Comparison of ENCODE assay signal across 21 cellular contexts in the genomic region with DNA sequence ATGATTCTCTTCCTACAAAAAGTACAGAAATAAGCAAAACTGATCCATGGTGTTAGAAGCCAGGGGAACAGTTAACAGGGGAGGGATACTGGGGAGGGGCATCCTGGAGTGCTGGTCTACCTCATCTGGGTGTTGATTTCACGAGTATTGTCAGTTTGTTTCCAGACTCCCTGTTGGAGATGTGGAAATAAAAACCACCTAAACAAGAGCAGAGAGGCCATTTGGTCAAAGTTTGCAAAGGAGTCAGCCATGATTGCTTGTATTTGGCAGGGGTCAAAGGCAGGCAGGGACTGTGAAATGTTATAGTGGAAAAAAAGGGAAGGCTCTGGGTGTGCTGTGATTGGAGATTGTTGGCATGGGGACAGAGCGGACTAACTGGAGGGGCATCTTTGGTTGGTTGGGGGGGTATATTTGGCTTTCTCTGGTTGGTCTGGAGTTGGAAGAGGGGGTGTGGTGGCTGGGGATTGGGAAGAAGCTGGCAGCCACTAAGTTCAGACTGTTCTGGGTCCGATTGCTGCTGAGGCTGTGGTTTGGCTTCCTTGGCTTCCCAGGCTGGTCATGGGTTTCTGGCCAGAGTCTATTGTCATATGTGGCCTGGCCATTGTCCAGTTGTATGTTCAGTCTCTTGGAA. TPM values are rescaled to one million over a fixed set of nuclear protein-coding genes. Genes with fewer than 3 reads are reported as not detected.
DNase-seq lines count a peak whose midpoint lies in the region; ATAC-seq and TF ChIP-seq lines count a peak whose summit lies in the region.
"Had no signal": no experiment of that assay in that cellular context is flagged by ENCODE, and none has a peak within 500 bp of the region (broad histone marks: within the 10 kb centered on the region; RNA-seq: fewer than 3 reads in every experiment).

No MANE protein-coding gene starts in this region.

- no peak for TF ChIP-seq EP300 in gastroesophageal sphincter (IDR thresholded peaks at IDR 0.05)

- H3K27me3 ChIP-seq in gastroesophageal sphincter: no peaks in the 10 kb centered on the region
- H3K27me3 ChIP-seq: SJSA1 had no signal

- DNase-seq in HFFc6: no peak
- peak; percentile 90 for DNase-seq in astrocyte of the cerebellum (ENCODE audit: low read depth)
- no peak for DNase-seq in sciatic nerve (ENCODE audit: low spot score)
- DNase-seq in activated effector memory CD4-positive, alpha-beta T cell treated with Interleukin-2 at 50 U/mL for 16 hours: no peak
- DNase-seq in NOMO-1 treated with DMSO at 0.1 percent for 48 hours (lab: John Stamatoyannopoulos, UW; ENCODE audit: unreplicated experiment): no peak
- DNase-seq: activated CD4-positive, alpha-beta T cell treated with anti-CD3 and anti-CD28 coated beads, Interleukin-2, amount 50 U/mL, for 48 hours; activated T-cell treated with anti-CD3 and anti-CD28 coated beads, Interleukin-2, amount 50 U/mL, for 4 hours; GOT3; left cardiac atrium; NCI-H526; occipital lobe; right cardiac atrium; trophoblast cell had no signal

- H3K27ac Mint-ChIP-seq in HFFc6: peak overlapping the region; percentile 2; the same call in 1 of the 2 replicates
- H3K27ac Mint-ChIP-seq: stimulated activated naive CD8-positive, alpha-beta T cell treated with anti-CD3 and anti-CD28 coated beads, Interleukin-15, Interleukin-2, amounts not matched to agents 100 ng/mL and 50 ng/mL, for 24 hours; T-helper 1 cell treated with Interleukin-12 subunit alpha and Interleukin-12 subunit beta and Interleukin-4 antibody, amounts not matched to agents 30 μg/mL and 1 μg/mL, for 36 hours had no signal

- H3K4me1 ChIP-seq in gastroesophageal sphincter: peaks cover 0 to 17% (median 0%) of the 10 kb centered on the region in 3 donors
- H3K4me1 ChIP-seq: SJSA1 had no signal

- intact Hi-C loops in sciatic nerve (cut with DNase I): loop anchor here (2.0 kb wide), 1 partner anchor 42 kb away; no protein-coding TSS in a partner anchor

- no peak for TF ChIP-seq POLR2A in gastroesophageal sphincter (IDR thresholded peaks at IDR 0.05)

- H3K9me3 Mint-ChIP-seq in HFFc6: no peaks in the 10 kb centered on the region
- H3K9me3 Mint-ChIP-seq: activated naive CD4-positive, alpha-beta T cell treated with anti-CD3 and anti-CD28 coated beads, Interleukin-2, amount 50 U/mL, for 72 hours; activated T-cell treated with anti-CD3 and anti-CD28 coated beads, Interleukin-2, amount 50 U/mL, for 4 hours; stimulated activated naive CD8-positive, alpha-beta T cell treated with anti-CD3 and anti-CD28 coated beads, Interleukin-15, Interleukin-2, amounts not matched to agents 100 ng/mL and 50 ng/mL, for 24 hours; T-helper 1 cell treated with Interleukin-12 subunit alpha and Interleukin-12 subunit beta and Interleukin-4 antibody, amounts not matched to agents 30 μg/mL and 1 μg/mL, for 36 hours had no signal

- H3K27ac ChIP-seq in gastroesophageal sphincter: no peak overlapping the region
- H3K27ac ChIP-seq: SJSA1, VCaP had no signal

- H3K4me1 Mint-ChIP-seq in HFFc6 (ENCODE audit: low read depth): peaks cover 36% of the 10 kb centered on the region

- 60% methylated on average over 3 of the region's 3 CpGs for WGBS in gastroesophageal sphincter (ENCODE audit: low coverage in 1 of 2), 2 donors

- peak; percentile 8 for ATAC-seq in gastroesophageal sphincter
- ATAC-seq in sciatic nerve: peak; percentile 24
- no peak for ATAC-seq in GM18502 (IDR thresholded peaks at IDR 0.05; ENCODE audit: poor library complexity, unreplicated experiment)
- no peak for ATAC-seq in HG02763 (IDR thresholded peaks at IDR 0.05; ENCODE audit: unreplicated experiment)
- ATAC-seq: activated naive CD4-positive, alpha-beta T cell treated with anti-CD3 and anti-CD28 coated beads, Interleukin-2, amount 50 U/mL, for 72 hours; activated T-cell treated with anti-CD3 and anti-CD28 coated beads, Interleukin-2, amount 50 U/mL, for 4 hours had no signal

- H3K4me3 Mint-ChIP-seq in HFFc6: no peak overlapping the region
- H3K4me3 Mint-ChIP-seq: activated T-cell treated with anti-CD3 and anti-CD28 coated beads, Interleukin-2, amount 50 U/mL, for 4 hours; stimulated activated naive CD8-positive, alpha-beta T cell treated with anti-CD3 and anti-CD28 coated beads, Interleukin-15, Interleukin-2, amounts not matched to agents 100 ng/mL and 50 ng/mL, for 24 hours; T-helper 1 cell treated with Interleukin-12 subunit alpha and Interleukin-12 subunit beta and Interleukin-4 antibody, amounts not matched to agents 30 μg/mL and 1 μg/mL, for 36 hours had no signal

- no peaks in the 10 kb centered on the region for H3K9me3 ChIP-seq in gastroesophageal sphincter
- H3K9me3 ChIP-seq: SJSA1 had no signal

- no peak overlapping the region for H3K4me3 ChIP-seq in astrocyte of the cerebellum (ENCODE audit: low read depth, low read length)
- no peak overlapping the region for H3K4me3 ChIP-seq in gastroesophageal sphincter
- H3K4me3 ChIP-seq: SJSA1 had no signal

- TF ChIP-seq CTCF in HFFc6 (IDR thresholded peaks at IDR 0.05) (no peak), astrocyte of the cerebellum (IDR thresholded peaks at IDR 0.05; ENCODE audit: low read depth, low read length, missing control alignments) (no peak), gastroesophageal sphincter (IDR thresholded peaks at IDR 0.05) (no peak)

- H3K27me3 Mint-ChIP-seq in HFFc6 (ENCODE audit: insufficient read depth): peaks cover 5% of the 10 kb centered on the region
- H3K27me3 Mint-ChIP-seq: stimulated activated naive CD8-positive, alpha-beta T cell treated with anti-CD3 and anti-CD28 coated beads, Interleukin-15, Interleukin-2, amounts not matched to agents 100 ng/mL and 50 ng/mL, for 24 hours had no signal

- in situ Hi-C loops in astrocyte of the cerebellum (cut with HindIII; ENCODE audit: low sequenced_read_pairs): no loop called here

- peaks cover 0 to 57% of the 10 kb centered on the region in 2 donors for H3K36me3 ChIP-seq in gastroesophageal sphincter

- peaks cover 29% of the 10 kb centered on the region for H3K36me3 Mint-ChIP-seq in HFFc6 (ENCODE audit: low read depth)

RNA-seq across cellular contexts. Expression of a gene that starts 14.9 kb away (rescaled TPM):
- total RNA-seq in HFFc6 (2021; fragmentation: NEBNext Ultra II Directional; extraction: Animal tissue kit (Norgen Biotek cat#: 25700)): 10 to 100 TPM; 34.5 to 40.7 (median 38.3) TPM
- total RNA-seq in gastroesophageal sphincter (10 to 100 TPM; 49.0 to 58.1 (median 54.3) TPM), sciatic nerve (48.5 TPM)

RNA-seq across cellular contexts. Expression of a gene that starts 27.7 kb away (rescaled TPM):
- total RNA-seq in HFFc6 (2021; fragmentation: NEBNext Ultra II Directional; extraction: Animal tissue kit (Norgen Biotek cat#: 25700)): 10 to 100 TPM; 38.8 to 44.8 (median 40.6) TPM
- total RNA-seq in gastroesophageal sphincter (10 to 100 TPM; 28.5 to 50.0 (median 40.1) TPM), sciatic nerve (37.8 TPM)

RNA-seq across cellular contexts. Expression of a gene that starts 54.0 kb away (rescaled TPM):
- 10 to 100 TPM; 17.7 to 21.7 (median 19.4) TPM for total RNA-seq in HFFc6 (2021; fragmentation: NEBNext Ultra II Directional; extraction: Animal tissue kit (Norgen Biotek cat#: 25700))
- 10 to 100 TPM; 10.4 to 12.1 (median 11.0) TPM for total RNA-seq in gastroesophageal sphincter
- total RNA-seq in sciatic nerve: 8.4 TPM

Comparison
In these comparisons a context has a peak if more than half of its experiments do, and no peak if none do; other contexts are left out.
1. ATAC-seq: peak in gastroesophageal sphincter (single experiment) and sciatic nerve (single experiment); none in GM18502 (single experiment) and HG02763 (single experiment).